In the genomic region with DNA sequence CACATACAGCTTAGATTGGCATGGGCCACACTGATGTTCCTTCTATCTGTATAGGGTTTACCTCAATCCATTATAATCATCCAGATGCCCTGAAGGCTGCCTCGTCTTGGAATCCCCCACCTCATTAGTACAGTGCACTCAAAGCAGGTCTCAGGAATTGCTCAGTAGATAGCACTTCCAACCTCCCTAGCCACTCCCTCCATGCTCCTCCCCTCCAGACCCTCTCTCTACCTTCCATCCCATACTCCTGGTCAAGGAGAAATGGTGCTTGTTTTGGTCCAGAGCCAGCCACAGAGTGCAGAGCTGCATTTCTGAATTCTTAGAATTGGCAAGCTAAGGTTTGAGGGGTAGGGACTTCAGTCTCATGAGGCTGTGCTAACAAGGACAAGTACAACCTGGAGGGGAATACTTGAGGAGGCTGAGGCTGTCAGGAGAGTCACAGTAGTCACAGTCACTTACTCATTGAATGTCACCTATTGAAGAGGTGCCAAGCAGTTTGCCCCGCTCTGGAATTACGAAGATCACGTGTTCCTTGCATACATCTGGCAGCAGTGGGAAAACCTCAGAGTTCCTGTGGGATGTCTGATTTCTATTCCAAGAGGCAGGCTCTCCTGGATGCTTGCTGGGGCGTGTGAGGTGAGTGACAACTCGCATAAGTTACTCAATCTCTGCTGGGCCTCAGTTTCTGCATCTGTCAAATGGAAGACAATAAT, we compare ENCODE assay signal across 14 cellular contexts.
DNase-seq lines count a peak whose midpoint lies in the region; ATAC-seq and TF ChIP-seq lines count a peak whose summit lies in the region.
"Had no signal": no experiment of that assay in that cellular context is flagged by ENCODE, and none has a peak within 500 bp of the region (broad histone marks: within the 10 kb centered on the region; RNA-seq: fewer than 3 reads in every experiment).

No MANE protein-coding gene starts in this region.

- H3K9me3 Mint-ChIP-seq in HFFc6 = no peaks in the 10 kb centered on the region

- intact Hi-C loops in tibial artery (cut with DNase I; ENCODE audit: low total_unique reads) = no loop called here

- H3K27me3 Mint-ChIP-seq in HFFc6 (ENCODE audit: insufficient read depth) = peaks cover 2% of the 10 kb centered on the region; the same call in 1 of the 2 replicates
- H3K27me3 Mint-ChIP-seq: activated CD4-positive, alpha-beta T cell treated with anti-CD3 and anti-CD28 coated beads for 36 hours had no signal

- H3K4me3 Mint-ChIP-seq in HFFc6 = peak overlapping the region; percentile 48
- H3K4me3 Mint-ChIP-seq: activated CD4-positive, alpha-beta T cell treated with anti-CD3 and anti-CD28 coated beads for 36 hours had no signal

- H3K27ac ChIP-seq in tibial artery = no peak overlapping the region
- H3K27ac ChIP-seq: brain microvascular endothelial cell, PC-9 had no signal

- no peaks in the 10 kb centered on the region for H3K4me1 ChIP-seq in tibial artery
- H3K4me1 ChIP-seq: BE2C had no signal

- no peaks in the 10 kb centered on the region for H3K9me3 ChIP-seq in tibial artery
- H3K9me3 ChIP-seq: BE2C had no signal

- H3K4me1 Mint-ChIP-seq in HFFc6 (ENCODE audit: low read depth) = peaks cover 59% of the 10 kb centered on the region
- H3K4me1 Mint-ChIP-seq: activated CD4-positive, alpha-beta T cell treated with anti-CD3 and anti-CD28 coated beads for 36 hours had no signal

- H3K4me3 ChIP-seq in AG09309 (ENCODE audit: control insufficient read depth, low read depth, low read length) (no peak overlapping the region), astrocyte of the cerebellum (ENCODE audit: low read depth, low read length) (no peak overlapping the region), tibial artery (no peak overlapping the region)
- H3K4me3 ChIP-seq: PC-9 had no signal

- no peaks in the 10 kb centered on the region for H3K27me3 ChIP-seq in tibial artery
- H3K27me3 ChIP-seq: BE2C, brain microvascular endothelial cell had no signal

- H3K36me3 Mint-ChIP-seq in HFFc6 (ENCODE audit: low read depth) = peaks cover 33% of the 10 kb centered on the region

- H3K27ac Mint-ChIP-seq in HFFc6 = peak overlapping the region; percentile 59
- H3K27ac Mint-ChIP-seq: activated CD4-positive, alpha-beta T cell treated with anti-CD3 and anti-CD28 coated beads for 36 hours had no signal

- in situ Hi-C loops in astrocyte of the cerebellum (cut with HindIII; ENCODE audit: low sequenced_read_pairs) = no loop called here

- H3K36me3 ChIP-seq in tibial artery = peaks cover 17 to 45% (median 29%) of the 10 kb centered on the region in 3 donors

- DNase-seq in AG09309 (ENCODE audit: low read depth) = peak; percentile 23
- DNase-seq in HFFc6 = peak; percentile 74
- peak; percentile 41 for DNase-seq in astrocyte of the cerebellum (ENCODE audit: low read depth)
- DNase-seq in kidney tubule cell (ENCODE audit: low spot score) = peak; percentile 95
- DNase-seq in stimulated activated naive CD4-positive, alpha-beta T cell treated with Interleukin-2 at 50 U/mL for 16 hours (lab: John Stamatoyannopoulos, UW) = no peak
- no peak for DNase-seq in hippocampal formation (lab: John Stamatoyannopoulos, UW)
- no peak for DNase-seq in tibial artery
- DNase-seq: activated CD4-positive, alpha-beta T cell treated with anti-CD3 and anti-CD28 coated beads for 36 hours; BE2C; brain microvascular endothelial cell; NCI-H1105; stimulated activated CD4-positive, alpha-beta T cell treated with anti-CD3 and anti-CD28 coated beads, Interleukin-12 subunit alpha, Interleukin-12 subunit beta, amount 100 ng/mL, for 4 hours had no signal

- no peak for TF ChIP-seq CTCF in AG09309 (IDR thresholded peaks at IDR 0.05; ENCODE audit: control insufficient read depth, insufficient read depth, low read depth, low read length, missing control alignments)
- TF ChIP-seq CTCF in HFFc6 (IDR thresholded peaks at IDR 0.05) = no peak
- TF ChIP-seq CTCF in astrocyte of the cerebellum (IDR thresholded peaks at IDR 0.05; ENCODE audit: low read depth, low read length, missing control alignments) = no peak
- no peak for TF ChIP-seq CTCF in tibial artery (IDR thresholded peaks at IDR 0.05)

- no peak for ATAC-seq in GM18511 (IDR thresholded peaks at IDR 0.05; ENCODE audit: unreplicated experiment)
- ATAC-seq: activated CD4-positive, alpha-beta T cell treated with anti-CD3 and anti-CD28 coated beads for 36 hours had no signal

Comparison
In these comparisons a context has a peak if more than half of its experiments do, and no peak if none do; other contexts are left out.
1. DNase-seq: peak in AG09309 (single experiment), HFFc6 (single experiment), astrocyte of the cerebellum (single experiment) and kidney tubule cell (single experiment); none in stimulated activated naive CD4-positive, alpha-beta T cell treated with Interleukin-2 at 50 U/mL for 16 hours (single experiment), hippocampal formation (0 of 2) and tibial artery (0 of 2).